17 cellular contexts compared by ENCODE assay signal in the genomic region with DNA sequence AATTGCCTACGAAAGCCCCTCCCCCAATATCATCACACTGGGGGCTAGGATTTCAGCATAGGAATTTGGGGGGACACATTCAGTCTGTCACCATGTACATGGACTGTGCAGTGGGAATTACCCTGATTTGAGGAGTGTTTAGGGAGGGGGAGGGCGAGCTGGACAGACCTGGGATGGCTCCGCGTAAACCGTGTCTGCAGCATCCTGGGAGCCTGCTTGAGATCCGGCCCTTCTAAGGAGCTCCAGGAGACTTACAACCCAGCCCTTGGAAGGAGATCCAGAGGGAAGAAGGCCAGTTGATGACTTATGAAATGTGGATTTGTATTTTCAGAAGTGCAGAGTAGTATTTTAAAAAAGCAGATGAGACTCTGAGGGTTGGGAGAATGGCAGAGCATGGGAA.
DNase-seq lines count a peak whose midpoint lies in the region; ATAC-seq and TF ChIP-seq lines count a peak whose summit lies in the region.
"Had no signal": no experiment of that assay in that cellular context is flagged by ENCODE, and none has a peak within 500 bp of the region (broad histone marks: within the 10 kb centered on the region; RNA-seq: fewer than 3 reads in every experiment).

No MANE protein-coding gene starts in this region.

- TF ChIP-seq EP300 in esophagus muscularis mucosa (IDR thresholded peaks at IDR 0.05) = no peak

- ATAC-seq in aorta (ENCODE audit: low FRiP score) = peak; percentile 19

- no peak for DNase-seq in esophagus muscularis mucosa (ENCODE audit: extremely low spot score)
- peak; percentile 10 for DNase-seq in fibroblast of the aortic adventitia (ENCODE audit: low read depth)
- no peak for DNase-seq in aorta
- no peak for DNase-seq in MV-4-11 (lab: John Stamatoyannopoulos, UW)
- DNase-seq in stimulated activated CD4-positive, alpha-beta T cell treated with anti-CD3 and anti-CD28 coated beads, Interleukin-1b, Interleukin-23, amount 100 ng/mL, for 48 hours = no peak
- no peak for DNase-seq in inferior parietal cortex (ENCODE audit: extremely low spot score)
- DNase-seq: C1 segment of cervical spinal cord; Calu3; CD4-positive, alpha-beta memory T cell; COR-L47; DMS53; DMS79 treated with DMSO at 0.1 percent for 48 hours; GF-D8; GOT3; HFFc6 had no signal

- TF ChIP-seq POLR2A in esophagus muscularis mucosa (IDR thresholded peaks at IDR 0.05; ENCODE audit: low read depth) = no peak

- peak overlapping the region in 3 of 4 donors; percentile 0 to 67 (median 65) for H3K27ac ChIP-seq in esophagus muscularis mucosa (replicated peaks in 1 of 4)
- H3K27ac ChIP-seq in rectal smooth muscle tissue (ENCODE audit: low read depth, low read length) = peak overlapping the region; percentile 88
- no peak overlapping the region for H3K27ac ChIP-seq in aorta (ENCODE audit: low read depth in 1 of 2, low read length in 2 of 2)

- TF ChIP-seq CTCF in esophagus muscularis mucosa (IDR thresholded peaks at IDR 0.05) = no peak
- no peak for TF ChIP-seq CTCF in fibroblast of the aortic adventitia (IDR thresholded peaks at IDR 0.05; ENCODE audit: insufficient read depth, low read length)

- intact Hi-C loops in esophagus muscularis mucosa (cut with DNase I) (no loop called here), aorta (cut with DNase I) (no loop called here)

- H3K9me3 ChIP-seq in esophagus muscularis mucosa (no peaks in the 10 kb centered on the region), aorta (ENCODE audit: control insufficient read depth, low read length) (no peaks in the 10 kb centered on the region)
- H3K9me3 ChIP-seq: HAP-1 had no signal

- WGBS in esophagus muscularis mucosa = 65% methylated on average over 6 of the region's 6 CpGs
- WGBS in aorta, 2 donors = 83 to 85% methylated on average over 6 of the region's 6 CpGs

- H3K27me3 ChIP-seq in esophagus muscularis mucosa (no peaks in the 10 kb centered on the region), rectal smooth muscle tissue (ENCODE audit: control insufficient read depth, insufficient read depth, low read length) (no peaks in the 10 kb centered on the region), aorta (ENCODE audit: control insufficient read depth in 1 of 2, insufficient read depth in 2 of 2, low read length in 1 of 2) (no peaks in the 10 kb centered on the region)

- H3K4me1 ChIP-seq in esophagus muscularis mucosa (peaks cover 17 to 46% (median 34%) of the 10 kb centered on the region in 4 donors), rectal smooth muscle tissue (ENCODE audit: control insufficient read depth, insufficient read depth, low read length) (peaks cover 20% of the 10 kb centered on the region), aorta (ENCODE audit: control insufficient read depth in 1 of 2, insufficient read depth in 2 of 2, low read length in 2 of 2) (peaks cover 0 to under 1% of the 10 kb centered on the region in 2 donors)
- H3K4me1 ChIP-seq: HAP-1 had no signal

- H3K4me3 ChIP-seq in esophagus muscularis mucosa (no peak overlapping the region), fibroblast of the aortic adventitia (ENCODE audit: low read depth, low read length) (no peak overlapping the region), rectal smooth muscle tissue (ENCODE audit: low read length) (no peak overlapping the region), aorta (ENCODE audit: low read length in 2 of 2) (no peak overlapping the region)
- H3K4me3 ChIP-seq: HAP-1 had no signal

- no peaks in the 10 kb centered on the region for H3K36me3 ChIP-seq in esophagus muscularis mucosa
- no peaks in the 10 kb centered on the region for H3K36me3 ChIP-seq in rectal smooth muscle tissue (ENCODE audit: control insufficient read depth, insufficient read depth, low read length)
- H3K36me3 ChIP-seq in aorta (ENCODE audit: control insufficient read depth in 1 of 2, insufficient read depth in 2 of 2, low read length in 1 of 2) = no peaks in the 10 kb centered on the region
- H3K36me3 ChIP-seq: HAP-1 had no signal

- no peak overlapping the region for H3K9ac ChIP-seq in rectal smooth muscle tissue (ENCODE audit: low read length)

Comparison
In these comparisons a context has a peak if more than half of its experiments do, and no peak if none do; other contexts are left out.
1. H3K27ac ChIP-seq: peak in esophagus muscularis mucosa (3 of 4) and rectal smooth muscle tissue (single experiment); none in aorta (0 of 2).